8 cellular contexts compared by ENCODE assay signal in the genomic region with DNA sequence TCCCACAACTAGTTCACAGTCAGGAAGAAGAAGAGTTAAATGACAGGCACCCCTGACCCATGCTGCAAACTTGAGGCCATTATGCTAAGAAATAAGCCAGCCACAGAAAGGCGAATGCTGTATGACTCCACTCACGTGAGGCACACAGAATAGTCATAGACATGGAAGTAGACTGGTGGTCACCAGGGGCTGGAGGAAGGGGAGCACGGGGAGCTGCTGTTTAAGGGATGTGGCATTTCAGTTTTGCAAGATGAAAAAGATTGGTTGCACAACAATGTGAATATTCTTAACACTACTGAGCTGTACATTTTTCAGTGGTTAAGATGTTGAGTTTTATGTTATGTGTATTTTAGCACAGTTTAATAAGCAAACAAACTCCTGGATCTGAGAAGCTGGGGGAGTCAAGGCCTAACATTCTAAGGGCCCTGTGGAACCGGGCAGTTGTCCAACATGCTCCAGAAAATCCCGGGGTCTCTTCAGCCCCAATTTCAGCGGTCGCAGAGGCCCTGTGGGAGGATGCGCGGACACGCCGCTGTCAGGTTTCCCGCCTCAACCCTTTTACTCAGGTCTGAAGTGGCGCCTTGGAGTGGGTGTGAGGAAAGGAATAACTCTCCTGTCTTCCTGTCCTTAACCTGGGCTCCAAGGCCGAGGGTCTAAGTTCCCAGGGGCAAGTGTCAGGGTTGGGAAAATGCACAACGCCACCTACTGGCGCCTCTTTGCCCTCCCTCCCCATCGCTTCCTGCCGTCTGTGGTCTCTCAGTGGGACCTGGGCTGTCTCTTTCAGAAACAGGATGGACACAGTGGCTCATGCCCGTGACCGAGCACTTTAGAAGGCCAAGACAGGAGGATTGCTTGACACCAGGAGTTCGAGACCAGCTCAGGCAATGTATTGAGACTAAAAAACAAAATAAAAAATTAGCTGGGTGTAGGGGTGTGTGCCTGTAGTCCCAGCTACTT. TPM values are rescaled to one million over a fixed set of nuclear protein-coding genes. Genes with fewer than 3 reads are reported as not detected.
A peak's percentile ranks its signal among the peaks of the same experiment; 100 is the strongest.
DNase-seq lines count a peak whose midpoint lies in the region; ATAC-seq and TF ChIP-seq lines count a peak whose summit lies in the region.

No MANE protein-coding gene starts in this region.

- no peaks in the 10 kb centered on the region for H3K36me3 Mint-ChIP-seq in nephron (ENCODE audit: low read depth)

- no peaks in the 10 kb centered on the region for H4K20me1 ChIP-seq in mammary epithelial cell (ENCODE audit: insufficient read depth, low read length)

- H3K27me3 ChIP-seq in A673 (replicated peaks; ENCODE audit: insufficient read depth, low read depth, low read length, poor library complexity) = no peaks in the 10 kb centered on the region
- no peaks in the 10 kb centered on the region for H3K27me3 ChIP-seq in mammary epithelial cell (ENCODE audit: insufficient read depth, low read length)

- in situ Hi-C loops in mammary epithelial cell (cut with MboI; ENCODE audit: low sequenced_read_pairs in 2 of 2) = no loop called here

- H2AFZ ChIP-seq in mammary epithelial cell (ENCODE audit: low read depth, low read length) = no peak overlapping the region

- CTCF ChIA-PET in A673 (lab: Charles Lee) (no interaction called here), RWPE1 (lab: Yijun Ruan, JAX) (interaction anchor here (0.6 to 0.8 kb wide), 3 partner anchors 28 to 373 kb away, joined by 3 to 5 read pairs (median 3); no protein-coding TSS in a partner anchor), mammary epithelial cell (lab: Charles Lee; ENCODE audit: low non-redundant PET) (no interaction called here)

- H3K4me3 ChIP-seq in A673 (ENCODE audit: low read depth, low read length, poor library complexity, severe bottlenecking) = no peak overlapping the region
- no peak overlapping the region for H3K4me3 ChIP-seq in mammary epithelial cell (replicated peaks in 1 of 3; ENCODE audit: insufficient read depth in 1 of 3, low read depth in 2 of 3, low read length in 3 of 3)

- TF ChIP-seq CTCF in A673 (conservative IDR thresholded peaks at IDR 0.05; ENCODE audit: low read depth, low read length) (peak; percentile 83), RWPE1 (conservative IDR thresholded peaks at IDR 0.05; ENCODE audit: low read depth) (peak; percentile 42), mammary epithelial cell (conservative IDR thresholded peaks at IDR 0.05 in 1 of 2, IDR thresholded peaks at IDR 0.05 in 1 of 2; ENCODE audit: extremely low read depth in 1 of 2, insufficient read depth in 1 of 2, low read depth in 1 of 2, low read length in 2 of 2) (peak; percentile 53 to 58), nephron (IDR thresholded peaks at IDR 0.05; ENCODE audit: unreplicated experiment in 3 of 3) (peak; percentile 12 to 35 (median 20))

- H3K36me3 ChIP-seq in A673 (ENCODE audit: insufficient read depth, low read length, poor library complexity, severe bottlenecking) (no peaks in the 10 kb centered on the region), mammary epithelial cell (ENCODE audit: insufficient read depth, low read length) (no peaks in the 10 kb centered on the region)

- H3K4me2 ChIP-seq in mammary epithelial cell (ENCODE audit: insufficient read depth, low read depth, low read length) = no peak overlapping the region

- WGBS in mammary epithelial cell (ENCODE audit: low coverage, missing lambda C conversion rate) = 61% methylated on average over 21 of the region's 21 CpGs

- intact Hi-C loops in A673 (cut with micrococcal nuclease; ENCODE audit: unreplicated experiment) = no loop called here
- intact Hi-C loops in mammary epithelial cell (cut with micrococcal nuclease) = no loop called here

- BruUV-seq in A673 (replicated peaks; lab: Mats Ljungman, UMichigan) (no TSS peak), mammary epithelial cell (replicated peaks; lab: Mats Ljungman, UMichigan) (no TSS peak)

- peaks cover 9% of the 10 kb centered on the region for H3K27me3 Mint-ChIP-seq in nephron (ENCODE audit: low read depth)

- no peak overlapping the region for H3K27ac Mint-ChIP-seq in nephron

- no peaks in the 10 kb centered on the region for H3K4me1 Mint-ChIP-seq in nephron

- dilution Hi-C loops in mammary epithelial cell (cut with HindIII; ENCODE audit: low sequenced_read_pairs) = no loop called here

- H3K9me3 Mint-ChIP-seq in nephron = no peaks in the 10 kb centered on the region

- H3K4me1 ChIP-seq in A673 (ENCODE audit: insufficient read depth, low read length, poor library complexity, severe bottlenecking) (peaks cover 8% of the 10 kb centered on the region), mammary epithelial cell (ENCODE audit: insufficient read depth, low read length) (no peaks in the 10 kb centered on the region)

- no peaks in the 10 kb centered on the region for H3K79me2 ChIP-seq in mammary epithelial cell (ENCODE audit: insufficient read depth, low read length)

- POLR2A ChIA-PET in A673 (lab: Charles Lee; ENCODE audit: low non-redundant PET) (no interaction called here), RWPE1 (lab: Yijun Ruan, JAX; ENCODE audit: low non-redundant PET) (no interaction called here)

- H3K9me3 ChIP-seq in A673 (ENCODE audit: low read depth, low read length, poor library complexity, severe bottlenecking) = no peaks in the 10 kb centered on the region
- H3K9me3 ChIP-seq in mammary epithelial cell (replicated peaks; ENCODE audit: insufficient read depth, low read length) = no peaks in the 10 kb centered on the region

- H3K4me3 Mint-ChIP-seq in nephron = no peak overlapping the region

- H3K27ac ChIP-seq in A673 (ENCODE audit: low read depth, low read length, poor library complexity, severe bottlenecking) (no peak overlapping the region), RWPE1 (no peak overlapping the region), mammary epithelial cell (ENCODE audit: insufficient read depth, low read depth, low read length) (no peak overlapping the region)

- H3K9ac ChIP-seq in mammary epithelial cell (ENCODE audit: insufficient read depth, low read length) = no peak overlapping the region

- ATAC-seq in GM18502 (IDR thresholded peaks at IDR 0.05; ENCODE audit: poor library complexity, unreplicated experiment) (peak; percentile 65), HG02981 (IDR thresholded peaks at IDR 0.05; ENCODE audit: unreplicated experiment) (no peak), GM18517 (IDR thresholded peaks at IDR 0.05; ENCODE audit: unreplicated experiment) (no peak)

- peak; percentile 59 for DNase-seq in A673 (ENCODE audit: low spot score)
- no peak for DNase-seq in RWPE1 (ENCODE audit: low spot score)
- DNase-seq in mammary epithelial cell = no peak
- DNase-seq in NCI-H2107 treated with DMSO at 0.1 percent for 48 hours (lab: John Stamatoyannopoulos, UW; ENCODE audit: unreplicated experiment) = no peak

RNA-seq across cellular contexts. Expression of a gene that starts 4.4 kb away (rescaled TPM):
- total RNA-seq in A673 (2021) = 0.22 TPM in 1 of 2 replicates, not detected in the other
- not detected for total RNA-seq in mammary epithelial cell
- polyA plus RNA-seq in mammary epithelial cell = not detected
- not detected for polyA minus RNA-seq in mammary epithelial cell

RNA-seq across cellular contexts. Expression of a gene that starts 12.3 kb away (rescaled TPM):
- total RNA-seq in A673 (2021) = not detected in 2 replicates
- not detected for total RNA-seq in mammary epithelial cell
- not detected for polyA plus RNA-seq in mammary epithelial cell
- not detected for polyA minus RNA-seq in mammary epithelial cell

RNA-seq across cellular contexts. Expression of a gene that starts 45.5 kb away (rescaled TPM):
- total RNA-seq in A673 (2021) = 2.8 and 3.1 TPM in 2 replicates
- 1 to 10 TPM; 5.5 to 8.7 TPM for total RNA-seq in mammary epithelial cell
- 4.0 TPM for polyA plus RNA-seq in mammary epithelial cell
- polyA minus RNA-seq in mammary epithelial cell = not detected

Comparison
In these comparisons a context has a peak if more than half of its experiments do, and no peak if none do; other contexts are left out.
1. CTCF ChIP-seq: peak in every context shown above with its lines; median percentile 83 in A673; 56 in mammary epithelial cell; 42 in RWPE1; 20 in nephron.